23 cellular contexts compared by ENCODE assay signal in the genomic region with DNA sequence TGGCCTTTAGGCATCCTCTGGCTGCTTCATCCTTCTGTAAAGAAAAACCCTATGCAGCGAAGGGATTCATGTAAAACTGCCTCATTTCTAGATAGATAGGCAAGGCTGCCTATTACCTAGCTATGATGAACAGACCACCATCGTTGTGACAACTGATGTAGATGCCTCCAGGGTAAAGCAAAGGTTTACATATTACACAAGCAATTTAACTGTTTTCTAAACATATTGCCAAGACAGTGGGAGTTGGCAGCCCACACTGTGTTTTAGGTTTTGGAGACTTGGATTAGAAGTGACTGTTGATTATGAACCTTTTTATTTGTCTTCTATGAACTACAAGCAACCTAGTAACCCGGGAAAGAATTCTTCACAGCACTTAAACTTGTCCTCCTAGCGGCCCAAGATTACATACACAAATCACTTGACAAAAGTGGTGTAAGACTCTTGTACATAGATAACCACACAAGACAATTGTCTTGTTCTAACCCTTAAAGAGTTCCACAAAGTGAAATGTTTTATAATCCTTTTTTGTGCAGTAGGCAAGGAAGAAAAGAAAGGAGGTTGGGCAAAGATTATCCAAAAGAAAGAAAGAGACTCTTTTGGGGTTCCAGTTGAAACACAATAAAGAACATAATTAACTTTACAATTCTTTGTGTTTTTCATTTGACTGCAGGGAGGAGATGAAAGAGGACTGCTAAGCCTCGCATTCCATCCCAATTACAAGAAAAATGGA.
DNase-seq lines count a peak whose midpoint lies in the region; ATAC-seq, FAIRE-seq and TF ChIP-seq lines count a peak whose summit lies in the region.
"Had no signal": no experiment of that assay in that cellular context is flagged by ENCODE, and none has a peak within 500 bp of the region (broad histone marks: within the 10 kb centered on the region; RNA-seq: fewer than 3 reads in every experiment).

No MANE protein-coding gene starts in this region.

- ATAC-seq in HG02884 (IDR thresholded peaks at IDR 0.05; ENCODE audit: unreplicated experiment) (no peak), psoas muscle (no peak)

- intact Hi-C loops in psoas muscle (cut with DNase I), result no loop called here

- H3K4me1 ChIP-seq in keratinocyte (ENCODE audit: control insufficient read depth, extremely low read depth, insufficient read depth, low read length) (peaks cover 18% of the 10 kb centered on the region), psoas muscle (no peaks in the 10 kb centered on the region)

- no peaks in the 10 kb centered on the region for H3K9me1 ChIP-seq in keratinocyte (ENCODE audit: control insufficient read depth, extremely low read depth, insufficient read depth, low read length)

- dilution Hi-C loops in keratinocyte (cut with MboI; ENCODE audit: extremely low pct_ligation_motif_present, low sequenced_read_pairs), result no loop called here

- TF ChIP-seq CTCF in keratinocyte (optimal IDR thresholded peaks at IDR 0.05 in 1 of 3, IDR thresholded peaks at IDR 0.05 in 1 of 3, conservative IDR thresholded peaks at IDR 0.05 in 1 of 3; ENCODE audit: extremely low read depth in 1 of 3, insufficient read depth in 2 of 3, low read length in 3 of 3) (no peak), psoas muscle (IDR thresholded peaks at IDR 0.05) (no peak)

- H2AFZ ChIP-seq in keratinocyte (ENCODE audit: control insufficient read depth, low read length), result no peak overlapping the region

- no peak overlapping the region for H3K4me3 ChIP-seq in keratinocyte (ENCODE audit: control insufficient read depth in 2 of 3, extremely low read depth in 1 of 3, insufficient read depth in 2 of 3, low read depth in 1 of 3, low read length in 3 of 3)
- H3K4me3 ChIP-seq in psoas muscle, result no peak overlapping the region

- H3K27me3 ChIP-seq in keratinocyte (ENCODE audit: control insufficient read depth, extremely low read depth, insufficient read depth, low read length) (no peaks in the 10 kb centered on the region), psoas muscle (ENCODE audit: insufficient read depth in 3 of 3, low read length in 2 of 3) (no peaks in the 10 kb centered on the region)

- DNase-seq in M059J (ENCODE audit: low read depth) (peak; percentile 62), astrocyte of the hippocampus (ENCODE audit: low read depth, low spot score) (peak; percentile 6), keratinocyte (ENCODE audit: low read depth, low spot score) (no peak), psoas muscle (no peak), occipital lobe (lab: John Stamatoyannopoulos, UW) (no peak)
- no peak for DNase-seq in activated T-cell treated with anti-CD3 and anti-CD28 coated beads, Interleukin-2, amount 50 U/mL, for 1 hour
- DNase-seq: ACHN, AML-193, DMS 273 treated with DMSO at 0.1 percent for 48 hours, DND-41, HFFc6, Karpas-422, MM.1S, NCI-H1092, NCI-H146, NCI-H2171 treated with DMSO at 0.1 percent for 48 hours, NCI-H446, NCI-H526 treated with DMSO at 0.1 percent for 48 hours, Right ventricle myocardium superior, SK-N-SH had no signal

- no peak overlapping the region for H3K4me2 ChIP-seq in keratinocyte (ENCODE audit: control insufficient read depth, extremely low read depth, insufficient read depth, low read depth, low read length)
- H3K4me2 ChIP-seq: SK-N-SH had no signal

- FAIRE-seq in keratinocyte (lab: Jason Lieb, UNC), result peak; percentile 17
- FAIRE-seq: H54, RCC 7860 had no signal

- H3K79me2 ChIP-seq in keratinocyte (ENCODE audit: control insufficient read depth, insufficient read depth, low read length), result no peaks in the 10 kb centered on the region

- H3K9me3 ChIP-seq in keratinocyte (ENCODE audit: control insufficient read depth, low read depth, low read length) (no peaks in the 10 kb centered on the region), psoas muscle (no peaks in the 10 kb centered on the region)
- H3K9me3 ChIP-seq: SK-N-SH had no signal

- H4K20me1 ChIP-seq in keratinocyte (ENCODE audit: control insufficient read depth, extremely low read depth, insufficient read depth, low read length), result no peaks in the 10 kb centered on the region

- H3K36me3 ChIP-seq in keratinocyte (ENCODE audit: control insufficient read depth in 2 of 2, extremely low read depth in 1 of 2, insufficient read depth in 2 of 2, low read length in 2 of 2) (no peaks in the 10 kb centered on the region), psoas muscle (ENCODE audit: insufficient read depth in 1 of 2, low read depth in 1 of 2) (no peaks in the 10 kb centered on the region)

- H3K27ac ChIP-seq in keratinocyte (ENCODE audit: control insufficient read depth, insufficient read depth, low read length), result no peak overlapping the region
- no peak overlapping the region for H3K27ac ChIP-seq in psoas muscle

- no peak overlapping the region for H3K9ac ChIP-seq in keratinocyte (ENCODE audit: control insufficient read depth, extremely low read depth, insufficient read depth, low read length)
- H3K9ac ChIP-seq: SK-N-SH had no signal

- WGBS in psoas muscle, 3 donors, result 61 to 74% (median 73%) methylated on average over 5 of the region's 5 CpGs

Comparison
In these comparisons a context has a peak if more than half of its experiments do, and no peak if none do; other contexts are left out.
1. DNase-seq: peak in M059J (single experiment) and astrocyte of the hippocampus (single experiment); none in keratinocyte (single experiment), psoas muscle (0 of 2), occipital lobe (single experiment) and activated T-cell treated with anti-CD3 and anti-CD28 coated beads, Interleukin-2, amount 50 U/mL, for 1 hour (single experiment).